ENCODE assay signal across 11 cellular contexts in genomic region chr16:65414284-65414984, GRCh38.
DNase-seq lines count a peak whose midpoint lies in the region; ATAC-seq and TF ChIP-seq lines count a peak whose summit lies in the region.
"Had no signal": no experiment of that assay in that cellular context is flagged by ENCODE, and none has a peak within 500 bp of the region (broad histone marks: within the 10 kb centered on the region; RNA-seq: fewer than 3 reads in every experiment).

No MANE protein-coding gene starts in this region.

- no peaks in the 10 kb centered on the region for H3K36me3 Mint-ChIP-seq in WTC11

- H3K4me1 ChIP-seq in adrenal gland (replicated peaks in 1 of 2) = peaks cover 0 to 12% of the 10 kb centered on the region in 2 donors
- no peaks in the 10 kb centered on the region for H3K4me1 ChIP-seq in stomach

- POLR2A ChIA-PET in WTC11 (lab: Charles Lee) = no interaction called here

- DNase-seq in AG09309 (ENCODE audit: low read depth) = peak; percentile 42
- peak; percentile 44 to 82 (median 73) for DNase-seq in adrenal gland
- peak; percentile 93 for DNase-seq in iris pigment epithelial cell (ENCODE audit: low read depth)
- DNase-seq in stomach = no peak
- DNase-seq in Ammon's horn (ENCODE audit: low spot score) = no peak
- DNase-seq in WTC11 (ENCODE audit: low spot score) = no peak
- DNase-seq in GM19240 (ENCODE audit: insufficient read length, low spot score) = no peak
- DNase-seq: activated T-cell treated with anti-CD3 and anti-CD28 coated beads, Interleukin-2, amount 50 U/mL, for 72 hours; kidney; NCI-H1417 had no signal

- peaks cover 12% of the 10 kb centered on the region for H3K9me3 Mint-ChIP-seq in WTC11

- no peak overlapping the region for H3K4me3 Mint-ChIP-seq in WTC11
- H3K4me3 Mint-ChIP-seq: activated T-cell treated with anti-CD3 and anti-CD28 coated beads, Interleukin-2, amount 50 U/mL, for 72 hours had no signal

- no peaks in the 10 kb centered on the region for H3K27me3 ChIP-seq in adrenal gland
- H3K27me3 ChIP-seq in stomach = no peaks in the 10 kb centered on the region

- no peak for TF ChIP-seq EP300 in stomach (IDR thresholded peaks at IDR 0.05)

- TF ChIP-seq CTCF in AG09309 (IDR thresholded peaks at IDR 0.05; ENCODE audit: control insufficient read depth, insufficient read depth, low read depth, low read length, missing control alignments) = no peak
- peak in 2 of 6 experiments; percentile 14 to 23 for TF ChIP-seq CTCF in adrenal gland (IDR thresholded peaks at IDR 0.05)
- TF ChIP-seq CTCF in stomach (IDR thresholded peaks at IDR 0.05) = no peak
- TF ChIP-seq CTCF in WTC11 (IDR thresholded peaks at IDR 0.05) = no peak

- H3K27ac ChIP-seq in adrenal gland (peak overlapping the region in 3 of 5 donors; percentile 20 to 65 (median 25)), stomach (no peak overlapping the region)

- H3K9me3 ChIP-seq in adrenal gland (replicated peaks in 1 of 3) = no peaks in the 10 kb centered on the region
- H3K9me3 ChIP-seq in stomach = peaks cover 0 to 7% (median 5%) of the 10 kb centered on the region in 4 donors

- intact Hi-C loops in adrenal gland (cut with DNase I) (no loop called here), stomach (cut with DNase I; ENCODE audit: low total_unique reads) (no loop called here)

- no peak overlapping the region for H3K27ac Mint-ChIP-seq in WTC11
- H3K27ac Mint-ChIP-seq: activated T-cell treated with anti-CD3 and anti-CD28 coated beads, Interleukin-2, amount 50 U/mL, for 72 hours had no signal

- no peak overlapping the region for H3K4me3 ChIP-seq in AG09309 (ENCODE audit: control insufficient read depth, low read depth, low read length)
- H3K4me3 ChIP-seq in adrenal gland = no peak overlapping the region
- no peak overlapping the region for H3K4me3 ChIP-seq in stomach

- no peaks in the 10 kb centered on the region; the same call in 1 of the 2 replicates for H3K27me3 Mint-ChIP-seq in WTC11 (ENCODE audit: low read depth)

- TF ChIP-seq POLR2A in adrenal gland (IDR thresholded peaks at IDR 0.05) (no peak), stomach (IDR thresholded peaks at IDR 0.05) (no peak)

- 34 to 46% (median 36%) methylated on average over 7 of the region's 7 CpGs for WGBS in adrenal gland, 4 donors
- WGBS in stomach, 5 donors = 63 to 76% (median 71%) methylated on average over 7 of the region's 7 CpGs

- CTCF ChIA-PET in WTC11 (lab: Charles Lee) = no interaction called here

- ATAC-seq in HG03039 (IDR thresholded peaks at IDR 0.05; ENCODE audit: unreplicated experiment) (peak; percentile 68), WTC11 (no peak)
- ATAC-seq: activated T-cell treated with anti-CD3 and anti-CD28 coated beads, Interleukin-2, amount 50 U/mL, for 72 hours had no signal

- H3K36me3 ChIP-seq in adrenal gland (replicated peaks in 1 of 2) (no peaks in the 10 kb centered on the region), stomach (no peaks in the 10 kb centered on the region)

- H3K4me1 Mint-ChIP-seq in WTC11 = 0 out of 2 replicates have a peak, but pooled peaks cover under 1% of the 10 kb centered on the region

TF ChIP-seq in WTC11, 78 proteins besides CTCF, POLR2A, EP300 and RAD21 (continues in another document):
- no peak for TF ChIP-seq PRDM15 (CRISPR knock-in tag; IDR thresholded peaks at IDR 0.05)
- TF ChIP-seq ZNF219 (CRISPR knock-in tag; IDR thresholded peaks at IDR 0.05; ENCODE audit: borderline replicate concordance) = no peak
- no peak for TF ChIP-seq MYBL2 (CRISPR knock-in tag; IDR thresholded peaks at IDR 0.05)
- no peak for TF ChIP-seq NR2C2 (CRISPR knock-in tag; IDR thresholded peaks at IDR 0.05)
- no peak for TF ChIP-seq GRHL2 (CRISPR knock-in tag; IDR thresholded peaks at IDR 0.05; ENCODE audit: insufficient replicate concordance, severe bottlenecking)
- no peak for TF ChIP-seq HMGA2 (CRISPR knock-in tag; IDR thresholded peaks at IDR 0.05)
- no peak for TF ChIP-seq E2F1 (CRISPR knock-in tag; IDR thresholded peaks at IDR 0.05)
- TF ChIP-seq ZNF512 (CRISPR knock-in tag; IDR thresholded peaks at IDR 0.05; ENCODE audit: borderline replicate concordance) = no peak
- TF ChIP-seq AR (CRISPR knock-in tag; IDR thresholded peaks at IDR 0.05) = no peak
- TF ChIP-seq ATF2 (CRISPR knock-in tag; IDR thresholded peaks at IDR 0.05; ENCODE audit: borderline replicate concordance, low read depth) = no peak
- no peak for TF ChIP-seq NFATC4 (CRISPR knock-in tag; IDR thresholded peaks at IDR 0.05)

Comparison
In these comparisons a context has a peak if more than half of its experiments do, and no peak if none do; other contexts are left out.
1. DNase-seq: peak in AG09309 (single experiment), adrenal gland (7 of 7) and iris pigment epithelial cell (single experiment); none in stomach (single experiment), Ammon's horn (single experiment), WTC11 (single experiment) and GM19240 (single experiment).
2. H3K27ac ChIP-seq: peak in adrenal gland (3 of 5); none in stomach (0 of 5).